21 cellular contexts compared by ENCODE assay signal in genomic region chr12:109182041-109182839, GRCh38.
DNase-seq lines count a peak whose midpoint lies in the region; ATAC-seq lines count a peak whose summit lies in the region.
"Had no signal": no experiment of that assay in that cellular context is flagged by ENCODE, and none has a peak within 500 bp of the region (broad histone marks: within the 10 kb centered on the region; RNA-seq: fewer than 3 reads in every experiment).

No MANE protein-coding gene starts in this region.

- no peaks in the 10 kb centered on the region for H3K4me1 Mint-ChIP-seq in naive thymus-derived CD4-positive, alpha-beta T cell
- H3K4me1 Mint-ChIP-seq: activated naive CD4-positive, alpha-beta T cell treated with anti-CD3 and anti-CD28 coated beads, Interleukin-2, amount 50 U/mL, for 24 hours; naive B cell; stimulated activated effector memory CD8-positive, alpha-beta T cell treated with anti-CD3 and anti-CD28 coated beads, Interleukin-12 subunit alpha, Interleukin-12 subunit beta, amount 100 ng/mL, for 72 hours had no signal

- H3K27ac ChIP-seq in subcutaneous abdominal adipose tissue (ENCODE audit: low read depth, low read length), result peak overlapping the region; percentile 57
- no peak overlapping the region for H3K27ac ChIP-seq in naive thymus-derived CD4-positive, alpha-beta T cell (ENCODE audit: low read depth, low read length)
- H3K27ac ChIP-seq: right lobe of liver, RWPE1, thyroid gland had no signal

- H3K27ac Mint-ChIP-seq in naive thymus-derived CD4-positive, alpha-beta T cell, result peak overlapping the region in 1 of 9 donors; percentile 13
- H3K27ac Mint-ChIP-seq: activated naive CD4-positive, alpha-beta T cell treated with anti-CD3 and anti-CD28 coated beads, Interleukin-2, amount 50 U/mL, for 24 hours; CD8-positive, alpha-beta T cell; stimulated activated effector memory CD8-positive, alpha-beta T cell treated with anti-CD3 and anti-CD28 coated beads, Interleukin-12 subunit alpha, Interleukin-12 subunit beta, amount 100 ng/mL, for 72 hours had no signal

- peak; percentile 17 for DNase-seq in NCI-H226
- peak; percentile 18 for DNase-seq in astrocyte of the hippocampus (ENCODE audit: low read depth, low spot score)
- peak; percentile 25 for DNase-seq in inferior parietal cortex (ENCODE audit: extremely low spot score)
- no peak for DNase-seq in KBM-7
- DNase-seq in naive thymus-derived CD4-positive, alpha-beta T cell, result no peak
- DNase-seq: activated T-cell treated with anti-CD3 and anti-CD28 coated beads, Interleukin-2, amount 50 U/mL, for 48 hours; CD8-positive, alpha-beta T cell; DMS53; kidney; naive B cell; NCI-H187; NCI-H345; right lobe of liver; T1000 had no signal

- H3K4me3 Mint-ChIP-seq in naive thymus-derived CD4-positive, alpha-beta T cell, result no peak overlapping the region
- H3K4me3 Mint-ChIP-seq: activated naive CD4-positive, alpha-beta T cell treated with anti-CD3 and anti-CD28 coated beads, Interleukin-2, amount 50 U/mL, for 24 hours; CD8-positive, alpha-beta T cell; naive B cell; stimulated activated effector memory CD8-positive, alpha-beta T cell treated with anti-CD3 and anti-CD28 coated beads, Interleukin-12 subunit alpha, Interleukin-12 subunit beta, amount 100 ng/mL, for 72 hours had no signal

- no peaks in the 10 kb centered on the region for H3K9me3 Mint-ChIP-seq in naive thymus-derived CD4-positive, alpha-beta T cell
- H3K9me3 Mint-ChIP-seq: activated naive CD4-positive, alpha-beta T cell treated with anti-CD3 and anti-CD28 coated beads, Interleukin-2, amount 50 U/mL, for 24 hours; CD8-positive, alpha-beta T cell; naive B cell; stimulated activated effector memory CD8-positive, alpha-beta T cell treated with anti-CD3 and anti-CD28 coated beads, Interleukin-12 subunit alpha, Interleukin-12 subunit beta, amount 100 ng/mL, for 72 hours had no signal

- no peaks in the 10 kb centered on the region for H3K9me3 ChIP-seq in subcutaneous abdominal adipose tissue (ENCODE audit: control insufficient read depth in 5 of 5, low read length in 5 of 5)
- no peaks in the 10 kb centered on the region for H3K9me3 ChIP-seq in naive thymus-derived CD4-positive, alpha-beta T cell (ENCODE audit: control insufficient read depth in 2 of 3, low read length in 3 of 3)
- H3K9me3 ChIP-seq: right lobe of liver, thyroid gland had no signal

- peaks cover 34 to 95% (median 73%) of the 10 kb centered on the region in 5 donors for H3K36me3 ChIP-seq in subcutaneous abdominal adipose tissue (ENCODE audit: control insufficient read depth in 5 of 5, insufficient read depth in 5 of 5, low read length in 5 of 5)
- peaks cover 0 to 39% (median 3%) of the 10 kb centered on the region in 3 experiments for H3K36me3 ChIP-seq in naive thymus-derived CD4-positive, alpha-beta T cell (ENCODE audit: control insufficient read depth in 2 of 3, insufficient read depth in 3 of 3, low read length in 3 of 3)

- in situ Hi-C loops in KBM-7 (cut with MboI; ENCODE audit: low pct_unique_long_range_greater_than_20kb, low sequenced_read_pairs), result no loop called here

- H3K36me3 Mint-ChIP-seq in naive thymus-derived CD4-positive, alpha-beta T cell, result peaks cover 0 to 67% (median 42%) of the 10 kb centered on the region in 5 donors

- POLR2A ChIA-PET in naive thymus-derived CD4-positive, alpha-beta T cell (lab: Charles Lee), result no interaction called here

- peaks cover 0 to 25% (median 8%) of the 10 kb centered on the region in 5 donors for H3K4me1 ChIP-seq in subcutaneous abdominal adipose tissue (ENCODE audit: control insufficient read depth in 5 of 5, insufficient read depth in 5 of 5, low read length in 5 of 5)
- H3K4me1 ChIP-seq in naive thymus-derived CD4-positive, alpha-beta T cell (ENCODE audit: control insufficient read depth in 2 of 2, insufficient read depth in 2 of 2, low read length in 2 of 2), result no peaks in the 10 kb centered on the region
- H3K4me1 ChIP-seq: right lobe of liver, thyroid gland had no signal

- ATAC-seq in HG02623 (IDR thresholded peaks at IDR 0.05; ENCODE audit: unreplicated experiment), result no peak
- no peak for ATAC-seq in naive thymus-derived CD4-positive, alpha-beta T cell
- ATAC-seq: activated CD4-positive, CD25-positive, alpha-beta regulatory T cell treated with anti-CD3 and anti-CD28 coated beads, Interleukin-2, amount 50 U/mL, for 24 hours; CD8-positive, alpha-beta T cell; right lobe of liver; stimulated activated effector memory CD8-positive, alpha-beta T cell treated with anti-CD3 and anti-CD28 coated beads, Interleukin-12 subunit alpha, Interleukin-12 subunit beta, amount 100 ng/mL, for 72 hours had no signal

- no peak overlapping the region for H3K4me3 ChIP-seq in subcutaneous abdominal adipose tissue (ENCODE audit: low read depth in 1 of 5, low read length in 5 of 5)
- no peak overlapping the region for H3K4me3 ChIP-seq in naive thymus-derived CD4-positive, alpha-beta T cell (ENCODE audit: low read length)
- H3K4me3 ChIP-seq: right lobe of liver, thyroid gland had no signal

- H3K27me3 ChIP-seq in subcutaneous abdominal adipose tissue (ENCODE audit: control insufficient read depth in 5 of 5, insufficient read depth in 4 of 5, low read length in 5 of 5), result no peaks in the 10 kb centered on the region
- no peaks in the 10 kb centered on the region for H3K27me3 ChIP-seq in naive thymus-derived CD4-positive, alpha-beta T cell (ENCODE audit: control insufficient read depth in 2 of 2, insufficient read depth in 2 of 2, low read length in 2 of 2)
- H3K27me3 ChIP-seq: right lobe of liver, thyroid gland had no signal

- intact Hi-C loops in naive thymus-derived CD4-positive, alpha-beta T cell (cut with micrococcal nuclease), result no loop called here

- CTCF ChIA-PET in naive thymus-derived CD4-positive, alpha-beta T cell (lab: Charles Lee), result no interaction called here

- H3K27me3 Mint-ChIP-seq in naive thymus-derived CD4-positive, alpha-beta T cell, result no peaks in the 10 kb centered on the region
- H3K27me3 Mint-ChIP-seq: activated naive CD4-positive, alpha-beta T cell treated with anti-CD3 and anti-CD28 coated beads, Interleukin-2, amount 50 U/mL, for 24 hours; naive B cell had no signal

- no peak overlapping the region for H3K9ac ChIP-seq in subcutaneous abdominal adipose tissue (ENCODE audit: low read length in 5 of 5)

Comparison
In these comparisons a context has a peak if more than half of its experiments do, and no peak if none do; other contexts are left out.
1. DNase-seq: peak in NCI-H226 (single experiment), astrocyte of the hippocampus (single experiment) and inferior parietal cortex (single experiment); none in KBM-7 (single experiment) and naive thymus-derived CD4-positive, alpha-beta T cell (0 of 9).